In the genomic region with DNA sequence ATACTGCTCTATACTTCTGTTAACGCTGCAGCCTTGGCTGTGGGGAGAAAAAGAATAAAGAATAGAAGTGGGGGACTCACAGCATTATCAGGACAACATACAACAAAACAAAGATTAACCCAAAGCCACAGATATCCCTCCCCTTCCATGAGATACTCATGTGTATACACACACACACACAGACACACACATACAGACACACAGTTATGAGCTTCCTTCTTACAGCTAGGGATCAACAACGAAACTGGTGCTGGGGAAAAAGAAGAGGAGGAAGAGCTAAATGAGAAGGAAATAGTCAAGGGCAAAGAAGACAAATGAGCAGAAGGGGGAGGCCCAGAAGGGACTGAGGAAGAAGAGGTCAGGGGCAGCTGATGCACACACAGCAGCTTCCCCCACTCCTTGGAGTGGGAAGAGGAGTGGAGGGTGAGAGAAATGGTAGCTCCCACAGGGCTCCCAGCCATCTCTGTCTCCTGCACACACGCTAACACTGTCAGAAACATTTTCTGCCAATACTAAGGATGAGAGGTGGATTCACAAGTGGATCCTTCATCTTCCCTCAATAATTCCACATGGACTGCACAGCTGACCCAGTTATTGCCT, we compare ENCODE assay signal across 10 cellular contexts.
DNase-seq lines count a peak whose midpoint lies in the region; ATAC-seq and TF ChIP-seq lines count a peak whose summit lies in the region.
"Had no signal": no experiment of that assay in that cellular context is flagged by ENCODE, and none has a peak within 500 bp of the region (broad histone marks: within the 10 kb centered on the region; RNA-seq: fewer than 3 reads in every experiment).

No MANE protein-coding gene starts in this region.

- H3K9me3 ChIP-seq in breast epithelium (no peaks in the 10 kb centered on the region), uterus (no peaks in the 10 kb centered on the region)

- peak; percentile 18 for ATAC-seq in Right ventricle myocardium superior (ENCODE audit: poor library complexity)
- no peak for ATAC-seq in natural killer cell

- H3K27ac Mint-ChIP-seq in MCF 10A (ENCODE audit: low read depth, unreplicated experiment) (no peak overlapping the region), osteocyte (ENCODE audit: unreplicated experiment) (peak overlapping the region; percentile 93), natural killer cell (no peak overlapping the region)

- H3K27me3 Mint-ChIP-seq in MCF 10A (ENCODE audit: insufficient read depth, unreplicated experiment) (no peaks in the 10 kb centered on the region), osteocyte (ENCODE audit: unreplicated experiment) (no peaks in the 10 kb centered on the region), natural killer cell (ENCODE audit: low read depth in 2 of 2) (peaks cover 5 to 14% of the 10 kb centered on the region in 2 donors)

- peaks cover 0 to 9% of the 10 kb centered on the region in 2 donors for H3K4me1 ChIP-seq in breast epithelium
- peaks cover 7 to 11% of the 10 kb centered on the region in 2 donors for H3K4me1 ChIP-seq in uterus

- BruUV-seq in MCF 10A (replicated peaks; lab: Mats Ljungman, UMichigan): no TSS peak

- POLR2A ChIA-PET in MCF 10A (lab: Yijun Ruan, JAX): no interaction called here

- H3K27me3 ChIP-seq in breast epithelium (no peaks in the 10 kb centered on the region), uterus (no peaks in the 10 kb centered on the region)

- H3K27ac ChIP-seq in breast epithelium (peak overlapping the region; percentile 85 to 88), uterus (peak overlapping the region; percentile 91)

- H3K4me3 ChIP-seq in breast epithelium (peak overlapping the region in 1 of 3 donors; percentile 46), uterus (no peak overlapping the region)

- H3K4me1 Mint-ChIP-seq in MCF 10A (ENCODE audit: insufficient read depth, unreplicated experiment): no peaks in the 10 kb centered on the region
- peaks cover 32% of the 10 kb centered on the region for H3K4me1 Mint-ChIP-seq in osteocyte (ENCODE audit: unreplicated experiment)
- H3K4me1 Mint-ChIP-seq in natural killer cell: peaks cover 9 to 28% of the 10 kb centered on the region in 2 donors

- no peak for TF ChIP-seq CTCF in breast epithelium (IDR thresholded peaks at IDR 0.05)
- TF ChIP-seq CTCF in MCF 10A (IDR thresholded peaks at IDR 0.05; ENCODE audit: unreplicated experiment): no peak
- TF ChIP-seq CTCF in osteocyte (IDR thresholded peaks at IDR 0.05): no peak
- no peak for TF ChIP-seq CTCF in uterus (IDR thresholded peaks at IDR 0.05)
- TF ChIP-seq CTCF in natural killer cell (IDR thresholded peaks at IDR 0.05): no peak

- CTCF ChIA-PET in MCF 10A (lab: Yijun Ruan, JAX): interaction anchor here (0.5 to 0.6 kb wide), 2 partner anchors 45 to 490 kb away, joined by 3 to 4 read pairs; no protein-coding TSS in a partner anchor

- H3K36me3 ChIP-seq in breast epithelium (no peaks in the 10 kb centered on the region), uterus (no peaks in the 10 kb centered on the region)

- intact Hi-C loops in breast epithelium (cut with DNase I; ENCODE audit: low total_unique reads): no loop called here
- intact Hi-C loops in MCF 10A (cut with micrococcal nuclease): no loop called here
- intact Hi-C loops in Right ventricle myocardium superior (cut with DNase I): no loop called here
- intact Hi-C loops in uterus (cut with DNase I; ENCODE audit: low total_unique reads): no loop called here
- intact Hi-C loops in natural killer cell (cut with micrococcal nuclease): no loop called here

- H3K36me3 Mint-ChIP-seq in MCF 10A (ENCODE audit: insufficient read depth, unreplicated experiment): peaks cover 19% of the 10 kb centered on the region
- peaks cover 7% of the 10 kb centered on the region for H3K36me3 Mint-ChIP-seq in osteocyte (ENCODE audit: unreplicated experiment)
- H3K36me3 Mint-ChIP-seq in natural killer cell: no peaks in the 10 kb centered on the region

- H3K4me3 Mint-ChIP-seq in MCF 10A (ENCODE audit: unreplicated experiment) (no peak overlapping the region), osteocyte (ENCODE audit: unreplicated experiment) (peak overlapping the region; percentile 34), natural killer cell (no peak overlapping the region)

- TF ChIP-seq POLR2A in breast epithelium (IDR thresholded peaks at IDR 0.05): no peak
- TF ChIP-seq POLR2A in uterus (IDR thresholded peaks at IDR 0.05): no peak

- DNase-seq in breast epithelium (ENCODE audit: low spot score in 2 of 2): no peak
- DNase-seq in MCF 10A (ENCODE audit: unreplicated experiment): no peak
- no peak for DNase-seq in Right ventricle myocardium superior
- DNase-seq in osteocyte (ENCODE audit: extremely low spot score, unreplicated experiment): no peak
- DNase-seq in uterus: no peak
- DNase-seq in NK-92 treated with Interleukin-12 subunit alpha and Interleukin-12 subunit beta, amount 100 ng/mL, for 24 hours (lab: John Stamatoyannopoulos, UW): no peak
- no peak for DNase-seq in NCI-H1930 (lab: John Stamatoyannopoulos, UW)
- DNase-seq in natural killer cell: no peak
- DNase-seq: H7, T-helper 2 cell had no signal

- H3K9me3 Mint-ChIP-seq in MCF 10A (ENCODE audit: unreplicated experiment) (no peaks in the 10 kb centered on the region), osteocyte (ENCODE audit: unreplicated experiment) (no peaks in the 10 kb centered on the region), natural killer cell (no peaks in the 10 kb centered on the region)
